24 cellular contexts compared by ENCODE assay signal in the genomic region with DNA sequence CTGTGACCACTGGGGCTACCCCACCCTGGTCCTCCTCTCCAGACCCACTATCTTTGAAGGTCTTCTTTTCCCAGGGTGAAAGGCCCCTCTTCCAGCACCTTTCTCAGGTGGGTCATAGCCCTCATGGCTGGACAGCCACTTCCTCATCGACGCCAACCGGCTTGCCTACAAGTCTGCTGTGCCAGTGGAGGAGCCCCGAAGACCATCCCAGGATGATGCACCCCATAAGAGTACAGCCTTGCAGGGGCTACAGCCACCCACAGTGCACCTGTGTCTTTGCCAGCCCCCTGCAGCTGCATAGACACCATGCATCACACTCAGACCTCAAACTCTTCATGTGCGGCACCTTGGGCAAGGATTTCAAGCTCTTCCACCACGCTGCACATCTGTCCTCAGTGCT.
DNase-seq lines count a peak whose midpoint lies in the region; ATAC-seq, FAIRE-seq and TF ChIP-seq lines count a peak whose summit lies in the region.
"Had no signal": no experiment of that assay in that cellular context is flagged by ENCODE, and none has a peak within 500 bp of the region (broad histone marks: within the 10 kb centered on the region; RNA-seq: fewer than 3 reads in every experiment).

No MANE protein-coding gene starts in this region.

- no peak for DNase-seq in activated naive CD4-positive, alpha-beta T cell treated with anti-CD3 and anti-CD28 coated beads, Interleukin-2, amount 10 ng/mL, durations not matched to agents 7 days and 5 days
- DNase-seq in GM06990 (ENCODE audit: extremely low read depth, insufficient read length) (peak; percentile 13), neural crest cell (ENCODE audit: low read depth, low spot score) (no peak), HepG2 (ENCODE audit: low spot score) (no peak), upper lobe of right lung (no peak), vagina (ENCODE audit: extremely low spot score in 2 of 2) (no peak)
- no peak for DNase-seq in activated CD8-positive, alpha-beta T cell treated with anti-CD3 and anti-CD28 coated beads, Interleukin-2, amount 10 ng/mL, durations not matched to agents 7 days and 5 days
- DNase-seq: CD4-positive, alpha-beta T cell; COR-L47; DMS79; GOT3; MG63; NCI-H1048; NCI-H1417 treated with DMSO at 0.1 percent for 48 hours; NCI-H187 treated with DMSO at 0.1 percent for 48 hours; NCI-H226; NCI-H524 treated with DMSO at 0.1 percent for 48 hours; NCI-H82; OCI-M1; SJCRH30 had no signal

- no peak for TF ChIP-seq RAD21 in HepG2 (CRISPR knock-in tag; IDR thresholded peaks at IDR 0.05)

- H3K4me1 ChIP-seq in HepG2 (ENCODE audit: insufficient read depth, low read length), result peaks cover 9% of the 10 kb centered on the region
- no peaks in the 10 kb centered on the region for H3K4me1 ChIP-seq in upper lobe of right lung
- no peaks in the 10 kb centered on the region for H3K4me1 ChIP-seq in vagina
- H3K4me1 ChIP-seq: SJCRH30 had no signal

- in situ Hi-C loops in HepG2 (cut with HindIII; ENCODE audit: extremely low pct_ligation_motif_present, low pct_unique_long_range_greater_than_20kb), result no loop called here

- H3K27me3 ChIP-seq in GM06990 (replicated peaks; ENCODE audit: control insufficient read depth, insufficient read depth, low read length) (no peaks in the 10 kb centered on the region), HepG2 (ENCODE audit: control insufficient read depth in 1 of 2, insufficient read depth in 2 of 2, low read length in 2 of 2) (no peaks in the 10 kb centered on the region), upper lobe of right lung (no peaks in the 10 kb centered on the region), vagina (no peaks in the 10 kb centered on the region)
- H3K27me3 ChIP-seq: SJCRH30 had no signal

- intact Hi-C loops in HepG2 (cut with micrococcal nuclease; ENCODE audit: unreplicated experiment), result no loop called here
- intact Hi-C loops in upper lobe of right lung (cut with DNase I), result no loop called here
- intact Hi-C loops in vagina (cut with DNase I), result no loop called here

- H3K9me3 ChIP-seq in HepG2 (ENCODE audit: low read length), result no peaks in the 10 kb centered on the region
- no peaks in the 10 kb centered on the region for H3K9me3 ChIP-seq in upper lobe of right lung
- no peaks in the 10 kb centered on the region for H3K9me3 ChIP-seq in vagina
- H3K9me3 ChIP-seq: MG63, SJCRH30 had no signal

- H3K27ac ChIP-seq in HepG2 (ENCODE audit: extremely low read length, insufficient read depth, low read length), result no peak overlapping the region
- no peak overlapping the region for H3K27ac ChIP-seq in upper lobe of right lung
- no peak overlapping the region for H3K27ac ChIP-seq in vagina
- H3K27ac ChIP-seq: SJCRH30 had no signal

- no peak overlapping the region for H3K9ac ChIP-seq in HepG2 (ENCODE audit: insufficient read depth, low read depth, low read length)

- ATAC-seq in activated CD8-positive, alpha-beta T cell treated with anti-CD3 and anti-CD28 coated beads, Interleukin-2, amount 10 ng/mL, durations not matched to agents 7 days and 5 days, result no peak
- ATAC-seq in HepG2 (no peak), upper lobe of right lung (no peak)
- ATAC-seq: HCT116 had no signal

- peak overlapping the region; percentile 36 for H3K27ac Mint-ChIP-seq in activated naive CD4-positive, alpha-beta T cell treated with anti-CD3 and anti-CD28 coated beads, Interleukin-2, amount 50 U/mL, for 24 hours
- no peak overlapping the region for H3K27ac Mint-ChIP-seq in activated naive CD4-positive, alpha-beta T cell treated with anti-CD3 and anti-CD28 coated beads, Interleukin-2, amount 10 ng/mL, durations not matched to agents 7 days and 5 days
- peak overlapping the region; percentile 75 for H3K27ac Mint-ChIP-seq in activated CD8-positive, alpha-beta T cell treated with anti-CD3 and anti-CD28 coated beads, Interleukin-2, amount 10 ng/mL, durations not matched to agents 7 days and 5 days
- H3K27ac Mint-ChIP-seq in neural crest cell (ENCODE audit: unreplicated experiment), result peak overlapping the region; percentile 55

- no peaks in the 10 kb centered on the region for H3K79me2 ChIP-seq in HepG2 (ENCODE audit: insufficient read depth, low read length)

- no peaks in the 10 kb centered on the region for H4K20me1 ChIP-seq in HepG2 (ENCODE audit: insufficient read depth, low read length)

- no TSS peak for BruUV-seq in HepG2 (replicated peaks; lab: Mats Ljungman, UMichigan)

- H3K4me3 ChIP-seq in GM06990 (replicated peaks; ENCODE audit: low read depth, low read length) (no peak overlapping the region), HepG2 (replicated peaks in 1 of 3; ENCODE audit: insufficient read depth in 1 of 3, low read depth in 2 of 3, low read length in 3 of 3) (no peak overlapping the region), upper lobe of right lung (no peak overlapping the region), vagina (no peak overlapping the region)
- H3K4me3 ChIP-seq: MG63, SJCRH30 had no signal

- TF ChIP-seq EP300 in HepG2 (IDR thresholded peaks at IDR 0.05; ENCODE audit: low read depth in 2 of 2, low read length in 2 of 2) (no peak), HepG2 (CRISPR knock-in tag; IDR thresholded peaks at IDR 0.05; ENCODE audit: borderline replicate concordance) (no peak)

- H3K27me3 Mint-ChIP-seq in activated naive CD4-positive, alpha-beta T cell treated with anti-CD3 and anti-CD28 coated beads, Interleukin-2, amount 50 U/mL, for 24 hours, result no peaks in the 10 kb centered on the region
- H3K27me3 Mint-ChIP-seq in activated naive CD4-positive, alpha-beta T cell treated with anti-CD3 and anti-CD28 coated beads, Interleukin-2, amount 10 ng/mL, durations not matched to agents 7 days and 5 days, result no peaks in the 10 kb centered on the region
- H3K27me3 Mint-ChIP-seq in activated CD8-positive, alpha-beta T cell treated with anti-CD3 and anti-CD28 coated beads, Interleukin-2, amount 10 ng/mL, durations not matched to agents 7 days and 5 days (ENCODE audit: low read depth), result peaks cover 1% of the 10 kb centered on the region
- no peaks in the 10 kb centered on the region for H3K27me3 Mint-ChIP-seq in neural crest cell (ENCODE audit: low read depth)
- H3K27me3 Mint-ChIP-seq: CD4-positive, alpha-beta T cell had no signal

- no peak for TF ChIP-seq POLR2A in HepG2 (IDR thresholded peaks at IDR 0.05; ENCODE audit: insufficient read depth in 1 of 2, low read depth in 2 of 2, low read length in 2 of 2)
- no peak for TF ChIP-seq POLR2A in vagina (IDR thresholded peaks at IDR 0.05)

- 69% methylated on average over 6 of the region's 6 CpGs for WGBS in HepG2 (ENCODE audit: low lambda C conversion rate)

- TF ChIP-seq CTCF in GM06990 (IDR thresholded peaks at IDR 0.05; ENCODE audit: insufficient read depth, low read length, poor library complexity, severe bottlenecking) (no peak), neural crest cell (conservative IDR thresholded peaks at IDR 0.05) (no peak), HepG2 (CRISPR knock-in tag; IDR thresholded peaks at IDR 0.05) (no peak), upper lobe of right lung (IDR thresholded peaks at IDR 0.05) (no peak), vagina (IDR thresholded peaks at IDR 0.05) (no peak)

- H3K36me3 ChIP-seq in GM06990 (ENCODE audit: control insufficient read depth, insufficient read depth, low read length), result no peaks in the 10 kb centered on the region
- H3K36me3 ChIP-seq in HepG2 (replicated peaks in 1 of 2; ENCODE audit: control insufficient read depth in 1 of 2, insufficient read depth in 2 of 2, low read length in 2 of 2), result no peaks in the 10 kb centered on the region
- peaks cover 4% of the 10 kb centered on the region for H3K36me3 ChIP-seq in upper lobe of right lung
- no peaks in the 10 kb centered on the region for H3K36me3 ChIP-seq in vagina
- H3K36me3 ChIP-seq: MG63, SJCRH30 had no signal

- CTCF ChIA-PET in activated naive CD4-positive, alpha-beta T cell treated with anti-CD3 and anti-CD28 coated beads, Interleukin-2, amount 10 ng/mL, durations not matched to agents 7 days and 5 days (lab: Charles Lee), result interaction anchor here (1.2 kb wide), 1 partner anchor 13 kb away, joined by 3 read pairs; no protein-coding TSS in a partner anchor
- CTCF ChIA-PET in activated CD8-positive, alpha-beta T cell treated with anti-CD3 and anti-CD28 coated beads, Interleukin-2, amount 10 ng/mL, durations not matched to agents 7 days and 5 days (lab: Charles Lee), result no interaction called here
- CTCF ChIA-PET in HepG2 (lab: Yijun Ruan, JAX; ENCODE audit: low intra/inter-chr PET ratio, low total read pairs), result no interaction called here

- FAIRE-seq in HepG2 (lab: Jason Lieb, UNC), result no peak
- FAIRE-seq: A204.1, RCC 7860 had no signal

- peaks cover 40% of the 10 kb centered on the region for H3K4me1 Mint-ChIP-seq in activated naive CD4-positive, alpha-beta T cell treated with anti-CD3 and anti-CD28 coated beads, Interleukin-2, amount 50 U/mL, for 24 hours
- H3K4me1 Mint-ChIP-seq in activated naive CD4-positive, alpha-beta T cell treated with anti-CD3 and anti-CD28 coated beads, Interleukin-2, amount 10 ng/mL, durations not matched to agents 7 days and 5 days, result peaks cover 46% of the 10 kb centered on the region
- H3K4me1 Mint-ChIP-seq in activated CD8-positive, alpha-beta T cell treated with anti-CD3 and anti-CD28 coated beads, Interleukin-2, amount 10 ng/mL, durations not matched to agents 7 days and 5 days (ENCODE audit: low read depth), result peaks cover 48% of the 10 kb centered on the region
- peaks cover 14% of the 10 kb centered on the region for H3K4me1 Mint-ChIP-seq in neural crest cell

- H3K9me3 Mint-ChIP-seq in activated naive CD4-positive, alpha-beta T cell treated with anti-CD3 and anti-CD28 coated beads, Interleukin-2, amount 50 U/mL, for 24 hours, result no peaks in the 10 kb centered on the region
- H3K9me3 Mint-ChIP-seq in activated naive CD4-positive, alpha-beta T cell treated with anti-CD3 and anti-CD28 coated beads, Interleukin-2, amount 10 ng/mL, durations not matched to agents 7 days and 5 days, result peaks cover 2% of the 10 kb centered on the region
- H3K9me3 Mint-ChIP-seq in activated CD8-positive, alpha-beta T cell treated with anti-CD3 and anti-CD28 coated beads, Interleukin-2, amount 10 ng/mL, durations not matched to agents 7 days and 5 days (ENCODE audit: insufficient read depth), result no peaks in the 10 kb centered on the region
- H3K9me3 Mint-ChIP-seq in neural crest cell, result peaks cover 4% of the 10 kb centered on the region
- H3K9me3 Mint-ChIP-seq: CD4-positive, alpha-beta T cell had no signal

- no peak overlapping the region for H3K4me2 ChIP-seq in HepG2 (ENCODE audit: low read depth, low read length)

- POLR2A ChIA-PET in activated CD8-positive, alpha-beta T cell treated with anti-CD3 and anti-CD28 coated beads, Interleukin-2, amount 10 ng/mL, durations not matched to agents 7 days and 5 days (lab: Charles Lee), result no interaction called here
- POLR2A ChIA-PET in HepG2 (lab: Yijun Ruan, JAX), result no interaction called here

- H3K4me3 Mint-ChIP-seq in activated naive CD4-positive, alpha-beta T cell treated with anti-CD3 and anti-CD28 coated beads, Interleukin-2, amount 50 U/mL, for 24 hours, result no peak overlapping the region
- H3K4me3 Mint-ChIP-seq in activated naive CD4-positive, alpha-beta T cell treated with anti-CD3 and anti-CD28 coated beads, Interleukin-2, amount 10 ng/mL, durations not matched to agents 7 days and 5 days, result no peak overlapping the region
- H3K4me3 Mint-ChIP-seq in activated CD8-positive, alpha-beta T cell treated with anti-CD3 and anti-CD28 coated beads, Interleukin-2, amount 10 ng/mL, durations not matched to agents 7 days and 5 days, result no peak overlapping the region
- H3K4me3 Mint-ChIP-seq in neural crest cell, result no peak overlapping the region
- H3K4me3 Mint-ChIP-seq: CD4-positive, alpha-beta T cell had no signal

- H2AFZ ChIP-seq in HepG2 (ENCODE audit: low read length), result no peak overlapping the region

- no peaks in the 10 kb centered on the region for H3K36me3 Mint-ChIP-seq in activated naive CD4-positive, alpha-beta T cell treated with anti-CD3 and anti-CD28 coated beads, Interleukin-2, amount 50 U/mL, for 24 hours
- H3K36me3 Mint-ChIP-seq in activated naive CD4-positive, alpha-beta T cell treated with anti-CD3 and anti-CD28 coated beads, Interleukin-2, amount 10 ng/mL, durations not matched to agents 7 days and 5 days, result peaks cover 5% of the 10 kb centered on the region
- peaks cover 4% of the 10 kb centered on the region for H3K36me3 Mint-ChIP-seq in activated CD8-positive, alpha-beta T cell treated with anti-CD3 and anti-CD28 coated beads, Interleukin-2, amount 10 ng/mL, durations not matched to agents 7 days and 5 days (ENCODE audit: low read depth)
- peaks cover 2% of the 10 kb centered on the region for H3K36me3 Mint-ChIP-seq in neural crest cell (ENCODE audit: low read depth)
